ENCODE assay signal across 11 cellular contexts in the genomic region with DNA sequence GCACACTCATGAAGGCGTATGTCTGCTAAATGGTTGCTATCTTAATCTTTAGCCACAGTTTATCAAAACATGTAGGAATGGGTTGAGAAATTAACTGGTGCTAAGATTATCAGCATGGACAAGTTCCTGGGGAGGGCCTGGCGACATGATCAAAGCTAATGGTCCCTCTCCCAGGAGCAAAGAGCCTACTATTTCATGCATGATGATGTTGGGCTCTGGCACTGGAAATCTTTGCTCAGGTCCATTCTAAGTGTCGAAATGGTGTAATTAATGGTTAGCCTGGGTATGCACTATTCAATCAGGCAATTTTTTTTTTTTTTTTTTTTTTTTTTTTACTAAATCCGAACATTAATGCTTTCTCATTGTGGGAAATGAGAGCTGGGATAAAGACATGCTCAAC.
DNase-seq lines count a peak whose midpoint lies in the region; ATAC-seq and TF ChIP-seq lines count a peak whose summit lies in the region.
"Had no signal": no experiment of that assay in that cellular context is flagged by ENCODE, and none has a peak within 500 bp of the region (broad histone marks: within the 10 kb centered on the region; RNA-seq: fewer than 3 reads in every experiment).

No MANE protein-coding gene starts in this region.

- peaks cover 79% of the 10 kb centered on the region for H3K4me1 ChIP-seq in Panc1 (ENCODE audit: control insufficient read depth, insufficient read depth, low read length)
- H3K4me1 ChIP-seq in prostate gland (replicated peaks), result peaks cover 68% of the 10 kb centered on the region

- in situ Hi-C loops in Panc1 (cut with HindIII; ENCODE audit: low pct_unique_long_range_greater_than_20kb, low sequenced_read_pairs), result no loop called here
- in situ Hi-C loops in KBM-7 (cut with MboI; ENCODE audit: low pct_unique_long_range_greater_than_20kb, low sequenced_read_pairs), result no loop called here
- in situ Hi-C loops in GM13977 (cut with MboI; ENCODE audit: low pct_unique_long_range_greater_than_20kb, low sequenced_read_pairs, unreplicated experiment), result no loop called here

- H3K4me3 ChIP-seq in Panc1 (ENCODE audit: low read depth in 2 of 2, low read length in 2 of 2), result no peak overlapping the region
- H3K4me3 ChIP-seq in prostate gland, result no peak overlapping the region

- CTCF ChIA-PET in Panc1 (lab: Charles Lee), result interaction anchor here (0.5 to 1.0 kb wide), 7 partner anchors 9 to 317 kb away, joined by 3 to 5 read pairs (median 3); no protein-coding TSS in a partner anchor

- POLR2A ChIA-PET in Panc1 (lab: Charles Lee), result interaction anchor here (0.7 kb wide), 1 partner anchor 46 kb away, joined by 7 read pairs; no protein-coding TSS in a partner anchor

- no peaks in the 10 kb centered on the region for H3K9me3 ChIP-seq in Panc1 (ENCODE audit: control insufficient read depth, insufficient read depth, low read depth, low read length)
- no peaks in the 10 kb centered on the region for H3K9me3 ChIP-seq in prostate gland

- TF ChIP-seq POLR2A in erythroblast (IDR thresholded peaks at IDR 0.05; ENCODE audit: low read length) (no peak), prostate gland (IDR thresholded peaks at IDR 0.05) (no peak)

- ATAC-seq in Panc1 (no peak), HG02642 (IDR thresholded peaks at IDR 0.05; ENCODE audit: poor library complexity, unreplicated experiment) (no peak)

- H3K27me3 ChIP-seq in Panc1 (ENCODE audit: control insufficient read depth, insufficient read depth, low read length), result no peaks in the 10 kb centered on the region
- no peaks in the 10 kb centered on the region for H3K27me3 ChIP-seq in prostate gland (replicated peaks; ENCODE audit: insufficient read depth)

- intact Hi-C loops in Panc1 (cut with micrococcal nuclease; ENCODE audit: unreplicated experiment) (no loop called here), prostate gland (cut with DNase I) (loop anchor here (5.0 kb wide), 1 partner anchor 37 kb away; no protein-coding TSS in a partner anchor)

- BruUV-seq in Panc1 (replicated peaks; lab: Mats Ljungman, UMichigan), result no TSS peak

- 72% methylated on average over 4 of the region's 4 CpGs for WGBS in prostate gland

- peaks cover 14% of the 10 kb centered on the region for H3K36me3 ChIP-seq in Panc1 (ENCODE audit: control insufficient read depth, insufficient read depth, low read length)
- H3K36me3 ChIP-seq in prostate gland, result no peaks in the 10 kb centered on the region

- H3K27ac ChIP-seq in C4-2B (peak overlapping the region; percentile 82), Panc1 (ENCODE audit: low read length) (peak overlapping the region; percentile 99), prostate gland (peak overlapping the region; percentile 78 to 93)

- no peak for DNase-seq in Panc1 (ENCODE audit: low read depth, low spot score)
- DNase-seq in erythroblast (lab: John Stamatoyannopoulos, UW), result peak; percentile 60 to 70
- no peak for DNase-seq in prostate gland (ENCODE audit: low spot score)
- no peak for DNase-seq in SKM-1 treated with dmso at 0.1 percent for 144 hours (lab: John Stamatoyannopoulos, UW; ENCODE audit: unreplicated experiment)
- DNase-seq in KBM-7, result no peak
- no peak for DNase-seq in GM13977 (ENCODE audit: low spot score)
- DNase-seq: effector CD4-positive, alpha-beta T cell; MM.1S; NCI-H526 treated with DMSO at 0.1 percent for 48 hours had no signal

- TF ChIP-seq CTCF in C4-2B (conservative IDR thresholded peaks at IDR 0.05) (no peak), Panc1 (IDR thresholded peaks at IDR 0.05) (no peak), prostate gland (IDR thresholded peaks at IDR 0.05) (no peak), GM13977 (IDR thresholded peaks at IDR 0.05; ENCODE audit: extremely low read depth, insufficient read depth, missing control alignments) (no peak)

Comparison
In these comparisons a context has a peak if more than half of its experiments do, and no peak if none do; other contexts are left out.
1. DNase-seq: peak in erythroblast (2 of 2); none in Panc1 (single experiment), prostate gland (single experiment), SKM-1 treated with dmso at 0.1 percent for 144 hours (single experiment), KBM-7 (single experiment) and GM13977 (single experiment).
2. Peak in every context shown above with its lines, with median percentiles within 50 percentile points of each other: H3K27ac ChIP-seq.